10 cellular contexts compared by ENCODE assay signal in the genomic region with DNA sequence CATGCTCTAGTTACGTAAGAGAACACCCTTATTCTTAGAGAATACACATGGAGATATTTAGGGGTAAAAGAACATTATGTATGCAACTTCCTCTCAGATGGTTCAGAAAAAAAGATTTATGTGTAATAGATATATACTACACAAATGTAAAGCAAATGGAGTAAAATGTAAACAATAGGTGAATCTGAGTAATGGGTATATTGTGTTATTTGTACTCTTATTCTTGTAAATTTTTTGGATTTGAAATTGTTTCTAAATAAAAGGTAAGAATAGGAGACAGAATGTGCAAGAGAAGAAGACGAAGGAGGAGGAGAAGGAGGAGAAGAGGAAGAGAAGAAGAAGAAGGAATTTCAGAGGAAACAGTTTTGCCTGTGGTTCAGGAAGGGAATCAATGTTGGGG.
"Had no signal": no experiment of that assay in that cellular context is flagged by ENCODE, and none has a peak within 500 bp of the region (broad histone marks: within the 10 kb centered on the region; RNA-seq: fewer than 3 reads in every experiment).

No MANE protein-coding gene starts in this region.

- DNase-seq: GM23248, GOT3, H7, HFFc6, IMR-90, KBM-7 had no signal

- ATAC-seq: HCT116 had no signal

- H3K36me3 ChIP-seq: HAP-1 had no signal

- H3K4me2 ChIP-seq: KMS-11 had no signal

- H3K4me3 Mint-ChIP-seq: HFFc6 had no signal

- H2AFZ ChIP-seq: GM23248 had no signal

- H3K9me3 ChIP-seq: HAP-1 had no signal

- H3K27ac ChIP-seq: GM23248, HL-60, KMS-11 had no signal

- H3K27ac Mint-ChIP-seq: HFFc6 had no signal

- H3K4me3 ChIP-seq: GM23248, HAP-1 had no signal

- H3K9me3 Mint-ChIP-seq: HFFc6 had no signal

- H3K9ac ChIP-seq: GM23248, KMS-11 had no signal
